ENCODE assay signal across 26 cellular contexts in the genomic region with DNA sequence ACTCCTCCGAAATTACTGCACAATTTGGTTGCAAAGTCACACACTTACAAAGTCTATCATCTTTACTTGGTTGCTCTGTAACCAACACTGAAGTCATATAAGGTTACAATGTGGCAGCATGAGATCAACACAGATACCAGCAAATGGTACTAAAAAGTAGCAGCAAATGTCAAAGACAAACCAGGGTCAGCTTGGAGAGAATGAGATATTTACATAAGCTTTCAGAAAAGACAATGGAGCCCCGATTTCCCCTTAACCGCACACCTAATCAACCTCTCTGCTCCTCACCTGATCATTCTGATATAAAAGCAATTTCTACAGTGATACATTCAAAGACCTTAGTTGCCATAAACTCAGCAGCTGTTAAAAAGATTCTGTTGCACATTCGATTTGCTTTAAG.
A peak's percentile ranks its signal among the peaks of the same experiment; 100 is the strongest.
DNase-seq lines count a peak whose midpoint lies in the region; ATAC-seq, FAIRE-seq and TF ChIP-seq lines count a peak whose summit lies in the region.
"Had no signal": no experiment of that assay in that cellular context is flagged by ENCODE, and none has a peak within 500 bp of the region (broad histone marks: within the 10 kb centered on the region; RNA-seq: fewer than 3 reads in every experiment).

No MANE protein-coding gene starts in this region.

- CTCF ChIA-PET in CD4-positive, alpha-beta T cell (lab: Charles Lee) = interaction anchor here (0.6 kb wide), 1 partner anchor 9 kb away, joined by 3 read pairs; no protein-coding TSS in a partner anchor
- CTCF ChIA-PET in H1 (lab: Charles Lee; ENCODE audit: partially characterized antibody) = interaction anchor here (0.5 to 2.1 kb wide), 7 partner anchors 8 to 421 kb away, joined by 3 to 11 read pairs (median 3); no protein-coding TSS in a partner anchor

- no peak overlapping the region for H3K9ac ChIP-seq in H1 (replicated peaks in 1 of 4; ENCODE audit: extremely low read depth in 1 of 4, low read depth in 3 of 4, low read length in 3 of 4)

- no peak overlapping the region for H4K91ac ChIP-seq in H1 (replicated peaks; ENCODE audit: insufficient read length, low read length)

- 81% methylated on average over 4 of the region's 4 CpGs; no CpG with 5 or more reads in 1 of the 2 experiments for WGBS in H1 (ENCODE audit: extremely low coverage in 1 of 2, insufficient coverage in 1 of 2, insufficient read length in 1 of 2, insufficient replicate concordance in 2 of 2, low coverage in 1 of 2, low lambda C conversion rate in 2 of 2, missing lambda C conversion rate in 1 of 2), 2 experiments

- H4K5ac ChIP-seq in H1 (ENCODE audit: insufficient read length, low read depth, low read length) = no peak overlapping the region

- no peak overlapping the region for H3K27ac ChIP-seq in CD4-positive, alpha-beta T cell (ENCODE audit: low read depth, low read length)
- H3K27ac ChIP-seq in H1 (ENCODE audit: low read depth, low read length) = no peak overlapping the region
- H3K27ac ChIP-seq: Peyer's patch had no signal

- H3K4me2 ChIP-seq in H1 (ENCODE audit: insufficient read depth in 1 of 2, low read depth in 2 of 2, low read length in 2 of 2) = no peak overlapping the region; a peak in 1 of 4 replicates

- no peaks in the 10 kb centered on the region for H3K9me3 ChIP-seq in CD4-positive, alpha-beta T cell (ENCODE audit: control insufficient read depth, low read length)
- H3K9me3 ChIP-seq in H1 (ENCODE audit: insufficient read depth in 2 of 2, low read depth in 1 of 2, low read length in 1 of 2) = no peaks in the 10 kb centered on the region
- H3K9me3 ChIP-seq: HAP-1, MG63, Peyer's patch, right lobe of liver had no signal

- peaks cover 3 to 19% (median 11%) of the 10 kb centered on the region in 4 experiments; a peak in 5 of 7 replicates for H3K4me1 ChIP-seq in H1 (replicated peaks in 1 of 4; ENCODE audit: control insufficient read depth in 3 of 4, insufficient read depth in 4 of 4, low read length in 3 of 4)
- H3K4me1 ChIP-seq: HAP-1, Peyer's patch had no signal

- no peak overlapping the region for H3K18ac ChIP-seq in H1 (ENCODE audit: extremely low read depth, low read length)

- no peak overlapping the region for H3K4me3 Mint-ChIP-seq in CD4-positive, alpha-beta T cell
- H3K4me3 Mint-ChIP-seq in IgD-negative memory B cell (peak overlapping the region; percentile 16 to 90 (median 58)), nephron (no peak overlapping the region)
- H3K4me3 Mint-ChIP-seq in naive thymus-derived CD8-positive, alpha-beta T cell = peak overlapping the region in 1 of 10 donors; percentile 4
- H3K4me3 Mint-ChIP-seq: activated CD8-positive, alpha-beta T cell treated with anti-CD3 and anti-CD28 coated beads for 36 hours; activated T-helper 17 cell treated with anti-CD3 and anti-CD28 coated beads, Interleukin-2, amount 50 U/mL, for 72 hours; CD14-positive monocyte had no signal

- H2BK12ac ChIP-seq in H1 (ENCODE audit: low read depth, low read length) = no peak overlapping the region

- intact Hi-C loops in CD4-positive, alpha-beta T cell (cut with DNase I, micrococcal nuclease) = no loop called here

- no peak overlapping the region for H2BK120ac ChIP-seq in H1 (replicated peaks; ENCODE audit: low read depth, low read length)

- H3K23ac ChIP-seq in H1 (ENCODE audit: insufficient read length) = no peak overlapping the region

- no peaks in the 10 kb centered on the region for H3K9me3 Mint-ChIP-seq in CD4-positive, alpha-beta T cell
- no peaks in the 10 kb centered on the region for H3K9me3 Mint-ChIP-seq in IgD-negative memory B cell
- H3K9me3 Mint-ChIP-seq in nephron = no peaks in the 10 kb centered on the region
- H3K9me3 Mint-ChIP-seq in naive thymus-derived CD8-positive, alpha-beta T cell = no peaks in the 10 kb centered on the region
- H3K9me3 Mint-ChIP-seq: activated CD8-positive, alpha-beta T cell treated with anti-CD3 and anti-CD28 coated beads for 36 hours; activated naive CD4-positive, alpha-beta T cell treated with anti-CD3 and anti-CD28 coated beads, Interleukin-2, amount 50 U/mL, for 72 hours; activated T-helper 17 cell treated with anti-CD3 and anti-CD28 coated beads, Interleukin-2, amount 50 U/mL, for 72 hours had no signal

- no peak overlapping the region for H2AFZ ChIP-seq in H1 (ENCODE audit: low read length)

- no peak for TF ChIP-seq EP300 in H1 (IDR thresholded peaks at IDR 0.05; ENCODE audit: borderline replicate concordance in 1 of 2, low read depth in 2 of 2, low read length in 2 of 2)

- H3K27me3 ChIP-seq in CD4-positive, alpha-beta T cell (ENCODE audit: control insufficient read depth, insufficient read depth, low read length) = no peaks in the 10 kb centered on the region
- no peaks in the 10 kb centered on the region for H3K27me3 ChIP-seq in H1 (replicated peaks in 1 of 4; ENCODE audit: control insufficient read depth in 3 of 4, extremely low read depth in 1 of 4, insufficient read depth in 3 of 4, low read length in 3 of 4)
- H3K27me3 ChIP-seq: MG63, Peyer's patch, right lobe of liver had no signal

- H3K79me1 ChIP-seq in H1 (ENCODE audit: low read depth, low read length) = no peaks in the 10 kb centered on the region

- DNase-seq in CD4-positive, alpha-beta T cell = no peak
- DNase-seq in H1 (ENCODE audit: low read depth in 1 of 2, low spot score in 2 of 2) (no peak), frontal cortex (ENCODE audit: low spot score in 2 of 2) (no peak), NCI-H526 (lab: John Stamatoyannopoulos, UW) (no peak), COLO829 (ENCODE audit: low spot score) (no peak)
- DNase-seq in naive thymus-derived CD8-positive, alpha-beta T cell = no peak
- DNase-seq: activated CD4-positive, alpha-beta T cell treated with anti-CD3 and anti-CD28 coated beads for 1 hour; activated CD8-positive, alpha-beta T cell treated with anti-CD3 and anti-CD28 coated beads for 36 hours; effector CD8-positive, alpha-beta T cell; KBM-7; kidney; MG63; NCI-H2107; NCI-H510A; NK-92 treated with Interleukin-12 subunit alpha and Interleukin-12 subunit beta, amount 100 ng/mL, for 24 hours; Peyer's patch; stimulated activated CD4-positive, alpha-beta T cell treated with anti-CD3 and anti-CD28 coated beads, Interleukin-2, amount 100 ng/mL, for 48 hours had no signal

- H2AK5ac ChIP-seq in H1 (ENCODE audit: low read depth, low read length) = no peak overlapping the region

- TF ChIP-seq POLR2A in H1 (IDR thresholded peaks at IDR 0.05; ENCODE audit: control extremely low read depth in 1 of 2, low read depth in 2 of 2, low read length in 2 of 2) = peak in 1 of 2 experiments; percentile 43; a peak in 1 of 3 replicates

- H3K4ac ChIP-seq in H1 (replicated peaks; ENCODE audit: insufficient read length, low read depth, low read length) = no peak overlapping the region

- H4K8ac ChIP-seq in H1 (ENCODE audit: extremely low read depth, insufficient read depth, low read length) = no peak overlapping the region

- no peaks in the 10 kb centered on the region for H3K36me3 ChIP-seq in H1 (ENCODE audit: control insufficient read depth in 2 of 4, insufficient read depth in 4 of 4, low read length in 3 of 4)
- H3K36me3 ChIP-seq: HAP-1, MG63, Peyer's patch, right lobe of liver had no signal

- H3K27me3 Mint-ChIP-seq in CD4-positive, alpha-beta T cell = no peaks in the 10 kb centered on the region
- H3K27me3 Mint-ChIP-seq in IgD-negative memory B cell (no peaks in the 10 kb centered on the region), nephron (ENCODE audit: low read depth) (no peaks in the 10 kb centered on the region)
- H3K27me3 Mint-ChIP-seq in naive thymus-derived CD8-positive, alpha-beta T cell = no peaks in the 10 kb centered on the region
- H3K27me3 Mint-ChIP-seq: activated CD8-positive, alpha-beta T cell treated with anti-CD3 and anti-CD28 coated beads for 36 hours; activated T-helper 17 cell treated with anti-CD3 and anti-CD28 coated beads, Interleukin-2, amount 50 U/mL, for 72 hours had no signal

- FAIRE-seq in H1 (lab: Jason Lieb, UNC) (no peak), frontal cortex (lab: Jason Lieb, UNC) (no peak)
- FAIRE-seq: bronchial epithelial cell, colon, kidney had no signal

- no peak overlapping the region for H2BK20ac ChIP-seq in H1 (ENCODE audit: low read length)

- peaks cover 0 to 1% of the 10 kb centered on the region in 2 experiments for H4K20me1 ChIP-seq in H1 (replicated peaks in 1 of 2; ENCODE audit: control insufficient read depth in 1 of 2, insufficient read depth in 2 of 2, low read length in 2 of 2)

- peak overlapping the region; percentile 15 for H3K27ac Mint-ChIP-seq in CD4-positive, alpha-beta T cell
- H3K27ac Mint-ChIP-seq in IgD-negative memory B cell (peak overlapping the region in 1 of 3 donors; percentile 90), nephron (peak overlapping the region in 2 of 3 experiments; percentile 24 to 31)
- H3K27ac Mint-ChIP-seq in naive thymus-derived CD8-positive, alpha-beta T cell = peak overlapping the region in 4 of 10 donors; percentile 25 to 61 (median 36)
- H3K27ac Mint-ChIP-seq: activated CD8-positive, alpha-beta T cell treated with anti-CD3 and anti-CD28 coated beads for 36 hours; activated naive CD4-positive, alpha-beta T cell treated with anti-CD3 and anti-CD28 coated beads, Interleukin-2, amount 50 U/mL, for 72 hours; activated T-helper 17 cell treated with anti-CD3 and anti-CD28 coated beads, Interleukin-2, amount 50 U/mL, for 72 hours; CD14-positive monocyte had no signal

- no peak for ATAC-seq in CD4-positive, alpha-beta T cell (ENCODE audit: poor library complexity)
- ATAC-seq in naive thymus-derived CD8-positive, alpha-beta T cell = no peak
- ATAC-seq: activated CD8-positive, alpha-beta T cell treated with anti-CD3 and anti-CD28 coated beads for 36 hours; activated naive CD4-positive, alpha-beta T cell treated with anti-CD3 and anti-CD28 coated beads, Interleukin-2, amount 50 U/mL, for 72 hours; activated T-helper 17 cell treated with anti-CD3 and anti-CD28 coated beads, Interleukin-2, amount 50 U/mL, for 72 hours had no signal

- no peaks in the 10 kb centered on the region for H3K23me2 ChIP-seq in H1 (ENCODE audit: low read depth, low read length)

- no peak overlapping the region for H3K14ac ChIP-seq in H1 (ENCODE audit: insufficient read length)

- no peak overlapping the region for H2BK5ac ChIP-seq in H1 (ENCODE audit: low read depth, low read length)

- no peak overlapping the region for H3K4me3 ChIP-seq in H1 (ENCODE audit: extremely low read depth in 1 of 4, insufficient read depth in 2 of 4, low read depth in 3 of 4, low read length in 4 of 4)
- H3K4me3 ChIP-seq: HAP-1, MG63, Peyer's patch had no signal

- no peak overlapping the region for H3K56ac ChIP-seq in H1 (replicated peaks; ENCODE audit: insufficient read length, low read depth, low read length)

- H3K79me2 ChIP-seq in H1 (ENCODE audit: control insufficient read depth in 1 of 2, insufficient read depth in 2 of 2, low read length in 2 of 2) = peaks cover 0 to 61% of the 10 kb centered on the region in 2 experiments; a peak in 3 of 4 replicates

- H3K36me3 Mint-ChIP-seq in CD4-positive, alpha-beta T cell (ENCODE audit: low read depth) = peaks cover 17% of the 10 kb centered on the region
- H3K36me3 Mint-ChIP-seq in IgD-negative memory B cell (no peaks in the 10 kb centered on the region), nephron (ENCODE audit: low read depth) (no peaks in the 10 kb centered on the region)
- H3K36me3 Mint-ChIP-seq in naive thymus-derived CD8-positive, alpha-beta T cell = peaks cover 0 to 8% (median 4%) of the 10 kb centered on the region in 3 donors
- H3K36me3 Mint-ChIP-seq: activated naive CD4-positive, alpha-beta T cell treated with anti-CD3 and anti-CD28 coated beads, Interleukin-2, amount 50 U/mL, for 72 hours had no signal

- TF ChIP-seq RAD21 in H1 (IDR thresholded peaks at IDR 0.05 in 1 of 2, conservative IDR thresholded peaks at IDR 0.05 in 1 of 2; ENCODE audit: low read depth in 2 of 2, low read length in 2 of 2) = no peak

- TF ChIP-seq CTCF in CD4-positive, alpha-beta T cell (IDR thresholded peaks at IDR 0.05) = no peak
- TF ChIP-seq CTCF in H1 (IDR thresholded peaks at IDR 0.05; ENCODE audit: control extremely low read depth in 1 of 3, insufficient read depth in 1 of 3, low read depth in 1 of 3, low read length in 3 of 3) (no peak), nephron (IDR thresholded peaks at IDR 0.05; ENCODE audit: unreplicated experiment in 3 of 3) (no peak)

- POLR2A ChIA-PET in CD4-positive, alpha-beta T cell (lab: Charles Lee) = no interaction called here
- POLR2A ChIA-PET in H1 (lab: Charles Lee; ENCODE audit: partially characterized antibody) = interaction anchor here (0.8 to 1.4 kb wide), 3 partner anchors 8 to 11 kb away, joined by 3 to 6 read pairs (median 3); no protein-coding TSS in a partner anchor
- POLR2A ChIA-PET in naive thymus-derived CD8-positive, alpha-beta T cell (lab: Charles Lee) = no interaction called here

- peaks cover 66% of the 10 kb centered on the region for H3K4me1 Mint-ChIP-seq in CD4-positive, alpha-beta T cell (ENCODE audit: low read depth)
- H3K4me1 Mint-ChIP-seq in IgD-negative memory B cell (peaks cover 12 to 26% (median 25%) of the 10 kb centered on the region in 3 donors), nephron (peaks cover 52% of the 10 kb centered on the region)
- peaks cover 24 to 64% (median 46%) of the 10 kb centered on the region in 4 donors for H3K4me1 Mint-ChIP-seq in naive thymus-derived CD8-positive, alpha-beta T cell

- H2BK15ac ChIP-seq in H1 (ENCODE audit: low read length) = no peak overlapping the region

Comparison
In these comparisons a context has a peak if more than half of its experiments do, and no peak if none do; other contexts are left out.
1. H3K4me3 Mint-ChIP-seq: peak in IgD-negative memory B cell (4 of 4); none in CD4-positive, alpha-beta T cell (single experiment) and nephron (0 of 3).